In genomic region chr4:150217192-150217591, GRCh38 we compare ENCODE assay signal across 8 cellular contexts.
DNase-seq lines count a peak whose midpoint lies in the region; ATAC-seq and TF ChIP-seq lines count a peak whose summit lies in the region.

No MANE protein-coding gene starts in this region.

- H3K4me3 ChIP-seq in mammary epithelial cell (replicated peaks in 1 of 3; ENCODE audit: insufficient read depth in 1 of 3, low read depth in 2 of 3, low read length in 3 of 3) = no peak overlapping the region
- no peak overlapping the region for H3K4me3 ChIP-seq in right lobe of liver

- intact Hi-C loops in mammary epithelial cell (cut with micrococcal nuclease) (loop anchor here (1.0 to 2.0 kb wide), 3 partner anchors 207 to 236 kb away; no protein-coding TSS in a partner anchor), right lobe of liver (cut with DNase I) (no loop called here)

- peak; percentile 23 to 50 (median 34) for ATAC-seq in right lobe of liver
- no peak for ATAC-seq in HG03280 (IDR thresholded peaks at IDR 0.05; ENCODE audit: unreplicated experiment)

- TF ChIP-seq POLR2A in right lobe of liver (IDR thresholded peaks at IDR 0.05) = no peak

- H3K4me2 ChIP-seq in mammary epithelial cell (ENCODE audit: insufficient read depth, low read depth, low read length) = no peak overlapping the region

- no peak overlapping the region for H3K9ac ChIP-seq in mammary epithelial cell (ENCODE audit: insufficient read depth, low read length)

- H2AFZ ChIP-seq in mammary epithelial cell (ENCODE audit: low read depth, low read length) = peak overlapping the region; percentile 68

- H3K9me3 ChIP-seq in mammary epithelial cell (replicated peaks; ENCODE audit: insufficient read depth, low read length) = no peaks in the 10 kb centered on the region
- no peaks in the 10 kb centered on the region for H3K9me3 ChIP-seq in right lobe of liver

- no TSS peak for BruUV-seq in mammary epithelial cell (replicated peaks; lab: Mats Ljungman, UMichigan)

- no peaks in the 10 kb centered on the region for H4K20me1 ChIP-seq in mammary epithelial cell (ENCODE audit: insufficient read depth, low read length)

- dilution Hi-C loops in mammary epithelial cell (cut with HindIII; ENCODE audit: low sequenced_read_pairs) = no loop called here

- DNase-seq in COLO668 (lab: John Stamatoyannopoulos, UW; ENCODE audit: unreplicated experiment) = peak; percentile 12
- peak; percentile 43 for DNase-seq in NCI-H1105 treated with DMSO at 0.1 percent for 48 hours (lab: John Stamatoyannopoulos, UW)
- DNase-seq in mammary epithelial cell = peak; percentile 70
- no peak for DNase-seq in right lobe of liver
- no peak for DNase-seq in DMS114 treated with DMSO at 0.1 percent for 48 hours (lab: John Stamatoyannopoulos, UW; ENCODE audit: unreplicated experiment)
- DNase-seq in stimulated activated CD4-positive, alpha-beta T cell treated with anti-CD3 and anti-CD28 coated beads, Interleukin-15, amount 100 ng/mL, for 24 hours = no peak
- no peak for DNase-seq in NCI-H526 (lab: John Stamatoyannopoulos, UW)

- H3K36me3 ChIP-seq in mammary epithelial cell (ENCODE audit: insufficient read depth, low read length) (no peaks in the 10 kb centered on the region), right lobe of liver (no peaks in the 10 kb centered on the region)

- 14% methylated on average over 3 of the region's 3 CpGs for WGBS in mammary epithelial cell (ENCODE audit: low coverage, missing lambda C conversion rate)
- 44% methylated on average over 3 of the region's 3 CpGs for WGBS in right lobe of liver (ENCODE audit: insufficient coverage, low coverage, low lambda C conversion rate, missing lambda C conversion rate)

- H3K4me1 ChIP-seq in mammary epithelial cell (ENCODE audit: insufficient read depth, low read length) (peaks cover 17% of the 10 kb centered on the region), right lobe of liver (no peaks in the 10 kb centered on the region)

- no peak overlapping the region for H3K27ac ChIP-seq in mammary epithelial cell (ENCODE audit: insufficient read depth, low read depth, low read length)
- no peak overlapping the region for H3K27ac ChIP-seq in right lobe of liver

- TF ChIP-seq CTCF in mammary epithelial cell (conservative IDR thresholded peaks at IDR 0.05 in 1 of 2, IDR thresholded peaks at IDR 0.05 in 1 of 2; ENCODE audit: extremely low read depth in 1 of 2, insufficient read depth in 1 of 2, low read depth in 1 of 2, low read length in 2 of 2) (peak; percentile 31 to 77), right lobe of liver (IDR thresholded peaks at IDR 0.05) (peak in 1 of 4 donors; percentile 17)

- in situ Hi-C loops in mammary epithelial cell (cut with MboI; ENCODE audit: low sequenced_read_pairs in 2 of 2) = loop anchor here (10.0 kb wide), 2 partner anchors 202 to 222 kb away; no protein-coding TSS in a partner anchor

- CTCF ChIA-PET in mammary epithelial cell (lab: Charles Lee; ENCODE audit: low non-redundant PET) = interaction anchor here (0.6 to 1.0 kb wide), 8 partner anchors 18 to 650 kb away, joined by 3 to 5 read pairs (median 4); no protein-coding TSS in a partner anchor

- no peaks in the 10 kb centered on the region for H3K79me2 ChIP-seq in mammary epithelial cell (ENCODE audit: insufficient read depth, low read length)

- no peaks in the 10 kb centered on the region for H3K27me3 ChIP-seq in mammary epithelial cell (ENCODE audit: insufficient read depth, low read length)
- H3K27me3 ChIP-seq in right lobe of liver = no peaks in the 10 kb centered on the region

Comparison
In these comparisons a context has a peak if more than half of its experiments do, and no peak if none do; other contexts are left out.
1. DNase-seq: peak in COLO668 (single experiment), NCI-H1105 treated with DMSO at 0.1 percent for 48 hours (single experiment) and mammary epithelial cell (single experiment); none in right lobe of liver (0 of 3), DMS114 treated with DMSO at 0.1 percent for 48 hours (single experiment), stimulated activated CD4-positive, alpha-beta T cell treated with anti-CD3 and anti-CD28 coated beads, Interleukin-15, amount 100 ng/mL, for 24 hours (single experiment) and NCI-H526 (0 of 2).